In the genomic region with DNA sequence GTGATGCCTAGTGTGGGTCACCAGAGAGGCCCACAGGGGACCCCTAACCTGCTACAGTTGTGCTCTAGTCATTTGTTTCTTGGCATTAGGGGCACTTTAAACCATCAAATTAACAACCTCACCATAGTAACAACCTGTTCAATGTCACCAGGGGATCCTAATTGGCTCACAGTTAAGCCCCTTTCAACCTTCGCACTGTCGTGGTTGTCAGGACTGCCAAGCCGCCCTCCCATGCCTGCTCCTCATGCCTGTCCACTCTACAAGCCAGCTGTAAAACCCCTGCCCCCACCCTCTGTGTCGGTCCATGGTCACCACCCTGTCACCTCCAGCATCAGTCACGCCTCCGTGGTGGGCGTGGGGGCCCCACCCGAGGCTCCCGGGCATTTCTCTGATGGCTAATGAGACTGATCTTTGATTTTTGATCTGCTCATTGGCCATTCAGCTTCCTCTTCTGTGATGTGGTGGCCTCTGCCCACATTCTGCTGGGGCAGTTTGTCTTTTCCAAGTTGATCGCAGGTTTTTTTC, we compare ENCODE assay signal across 14 cellular contexts.
DNase-seq lines count a peak whose midpoint lies in the region; ATAC-seq lines count a peak whose summit lies in the region.
"Had no signal": no experiment of that assay in that cellular context is flagged by ENCODE, and none has a peak within 500 bp of the region (broad histone marks: within the 10 kb centered on the region; RNA-seq: fewer than 3 reads in every experiment).

No MANE protein-coding gene starts in this region.

- no peak for DNase-seq in CD8-positive, alpha-beta memory T cell
- no peak for DNase-seq in activated naive CD8-positive, alpha-beta T cell treated with anti-CD3 and anti-CD28 coated beads for 36 hours
- DNase-seq in natural killer cell treated with Interleukin-12 subunit alpha and Interleukin-12 subunit beta and Interleukin-15 and Interleukin-18, amount 100 ng/mL, for 72 hours (ENCODE audit: low spot score): peak; percentile 53
- DNase-seq in NCI-H1694 treated with DMSO at 0.1 percent for 48 hours (lab: John Stamatoyannopoulos, UW): no peak
- DNase-seq: activated effector memory CD4-positive, alpha-beta T cell treated with anti-CD3 and anti-CD28 coated beads, Interleukin-2, amount 50 U/mL, for 16 hours; effector memory CD4-positive, alpha-beta T cell; NCI-H1048; SHP77 treated with DMSO at 0.1 percent for 48 hours; stimulated activated naive CD4-positive, alpha-beta T cell treated with Interleukin-2 at 50 U/mL for 16 hours had no signal

- peaks cover 0 to 4% (median 0%) of the 10 kb centered on the region in 5 donors for H3K9me3 Mint-ChIP-seq in CD8-positive, alpha-beta memory T cell
- H3K9me3 Mint-ChIP-seq in activated naive CD8-positive, alpha-beta T cell treated with anti-CD3 and anti-CD28 coated beads for 36 hours: no peaks in the 10 kb centered on the region
- H3K9me3 Mint-ChIP-seq in natural killer cell treated with Interleukin-12 subunit alpha and Interleukin-12 subunit beta and Interleukin-15 and Interleukin-18, amount 100 ng/mL, for 72 hours: no peaks in the 10 kb centered on the region

- H3K27ac ChIP-seq in BLaER1: no peak overlapping the region
- H3K27ac ChIP-seq in CD8-positive, alpha-beta memory T cell (ENCODE audit: low read depth, low read length): no peak overlapping the region

- H3K4me3 ChIP-seq in BLaER1: no peak overlapping the region
- H3K4me3 ChIP-seq in CD8-positive, alpha-beta memory T cell (ENCODE audit: low read length): no peak overlapping the region

- peak overlapping the region in 5 of 7 donors; percentile 29 to 93 (median 52) for H3K4me3 Mint-ChIP-seq in CD8-positive, alpha-beta memory T cell
- H3K4me3 Mint-ChIP-seq in activated naive CD8-positive, alpha-beta T cell treated with anti-CD3 and anti-CD28 coated beads for 36 hours: no peak overlapping the region
- H3K4me3 Mint-ChIP-seq in natural killer cell treated with Interleukin-12 subunit alpha and Interleukin-12 subunit beta and Interleukin-15 and Interleukin-18, amount 100 ng/mL, for 72 hours: no peak overlapping the region

- H3K9ac ChIP-seq in BLaER1: no peak overlapping the region

- peaks cover 0 to 4% (median 1%) of the 10 kb centered on the region in 3 donors for H3K36me3 Mint-ChIP-seq in CD8-positive, alpha-beta memory T cell
- H3K36me3 Mint-ChIP-seq in activated naive CD8-positive, alpha-beta T cell treated with anti-CD3 and anti-CD28 coated beads for 36 hours: no peaks in the 10 kb centered on the region
- no peaks in the 10 kb centered on the region for H3K36me3 Mint-ChIP-seq in natural killer cell treated with Interleukin-12 subunit alpha and Interleukin-12 subunit beta and Interleukin-15 and Interleukin-18, amount 100 ng/mL, for 72 hours

- H3K9me3 ChIP-seq in BLaER1: no peaks in the 10 kb centered on the region
- H3K9me3 ChIP-seq in CD8-positive, alpha-beta memory T cell (ENCODE audit: low read length): no peaks in the 10 kb centered on the region
- H3K9me3 ChIP-seq: BE2C had no signal

- POLR2A ChIA-PET in CD8-positive, alpha-beta memory T cell (lab: Charles Lee): interaction anchor here (1.8 kb wide), 1 partner anchor 36 kb away, joined by 9 read pairs; no protein-coding TSS in a partner anchor

- peak overlapping the region; percentile 49 to 98 (median 96) for H3K27ac Mint-ChIP-seq in CD8-positive, alpha-beta memory T cell
- peak overlapping the region; percentile 95 for H3K27ac Mint-ChIP-seq in activated naive CD8-positive, alpha-beta T cell treated with anti-CD3 and anti-CD28 coated beads for 36 hours
- peak overlapping the region in 1 of 2 donors; percentile 98 for H3K27ac Mint-ChIP-seq in natural killer cell treated with Interleukin-12 subunit alpha and Interleukin-12 subunit beta and Interleukin-15 and Interleukin-18, amount 100 ng/mL, for 72 hours

- CTCF ChIA-PET in CD8-positive, alpha-beta memory T cell (lab: Charles Lee): interaction anchor here (0.7 to 1.6 kb wide), 4 partner anchors 9 to 165 kb away, joined by 3 to 4 read pairs (median 4); a partner anchor contains a TSS

- no peak for ATAC-seq in natural killer cell treated with Interleukin-12 subunit alpha and Interleukin-12 subunit beta and Interleukin-15 and Interleukin-18, amount 100 ng/mL, for 72 hours
- no peak for ATAC-seq in GM18858 (IDR thresholded peaks at IDR 0.05; ENCODE audit: unreplicated experiment)
- no peak for ATAC-seq in HG02610 (IDR thresholded peaks at IDR 0.05; ENCODE audit: unreplicated experiment)
- ATAC-seq in GM21723 (IDR thresholded peaks at IDR 0.05; ENCODE audit: unreplicated experiment): no peak

- peaks cover 35 to 50% (median 37%) of the 10 kb centered on the region in 3 donors for H3K4me1 Mint-ChIP-seq in CD8-positive, alpha-beta memory T cell
- H3K4me1 Mint-ChIP-seq in activated naive CD8-positive, alpha-beta T cell treated with anti-CD3 and anti-CD28 coated beads for 36 hours: peaks cover 32% of the 10 kb centered on the region
- peaks cover 8 to 14% of the 10 kb centered on the region in 2 donors for H3K4me1 Mint-ChIP-seq in natural killer cell treated with Interleukin-12 subunit alpha and Interleukin-12 subunit beta and Interleukin-15 and Interleukin-18, amount 100 ng/mL, for 72 hours (ENCODE audit: low read depth in 2 of 2)

- H4K20me1 ChIP-seq in BLaER1: no peaks in the 10 kb centered on the region

- H3K27me3 Mint-ChIP-seq in CD8-positive, alpha-beta memory T cell: peaks cover 3 to 4% of the 10 kb centered on the region in 2 donors
- peaks cover 4% of the 10 kb centered on the region for H3K27me3 Mint-ChIP-seq in activated naive CD8-positive, alpha-beta T cell treated with anti-CD3 and anti-CD28 coated beads for 36 hours
- peaks cover 0 to 10% of the 10 kb centered on the region in 2 donors for H3K27me3 Mint-ChIP-seq in natural killer cell treated with Interleukin-12 subunit alpha and Interleukin-12 subunit beta and Interleukin-15 and Interleukin-18, amount 100 ng/mL, for 72 hours

- H3K36me3 ChIP-seq in BLaER1: no peaks in the 10 kb centered on the region
- H3K36me3 ChIP-seq in CD8-positive, alpha-beta memory T cell (ENCODE audit: insufficient read depth, low read length): no peaks in the 10 kb centered on the region
- H3K36me3 ChIP-seq: BE2C had no signal

- H3K4me2 ChIP-seq in BLaER1: peak overlapping the region; percentile 87

- H3K4me1 ChIP-seq in BLaER1: peaks cover 40% of the 10 kb centered on the region
- peaks cover 43% of the 10 kb centered on the region for H3K4me1 ChIP-seq in CD8-positive, alpha-beta memory T cell (ENCODE audit: insufficient read depth, low read length)

- H3K27me3 ChIP-seq in BLaER1: peaks cover 44% of the 10 kb centered on the region
- H3K27me3 ChIP-seq in CD8-positive, alpha-beta memory T cell (ENCODE audit: insufficient read depth, low read length, poor library complexity, severe bottlenecking): no peaks in the 10 kb centered on the region
- H3K27me3 ChIP-seq: BE2C had no signal

Comparison
In these comparisons a context has a peak if more than half of its experiments do, and no peak if none do; other contexts are left out.
1. H3K4me3 Mint-ChIP-seq: peak in CD8-positive, alpha-beta memory T cell (5 of 7); none in activated naive CD8-positive, alpha-beta T cell treated with anti-CD3 and anti-CD28 coated beads for 36 hours (single experiment) and natural killer cell treated with Interleukin-12 subunit alpha and Interleukin-12 subunit beta and Interleukin-15 and Interleukin-18, amount 100 ng/mL, for 72 hours (single experiment).